8 cellular contexts compared by ENCODE assay signal in the genomic region with DNA sequence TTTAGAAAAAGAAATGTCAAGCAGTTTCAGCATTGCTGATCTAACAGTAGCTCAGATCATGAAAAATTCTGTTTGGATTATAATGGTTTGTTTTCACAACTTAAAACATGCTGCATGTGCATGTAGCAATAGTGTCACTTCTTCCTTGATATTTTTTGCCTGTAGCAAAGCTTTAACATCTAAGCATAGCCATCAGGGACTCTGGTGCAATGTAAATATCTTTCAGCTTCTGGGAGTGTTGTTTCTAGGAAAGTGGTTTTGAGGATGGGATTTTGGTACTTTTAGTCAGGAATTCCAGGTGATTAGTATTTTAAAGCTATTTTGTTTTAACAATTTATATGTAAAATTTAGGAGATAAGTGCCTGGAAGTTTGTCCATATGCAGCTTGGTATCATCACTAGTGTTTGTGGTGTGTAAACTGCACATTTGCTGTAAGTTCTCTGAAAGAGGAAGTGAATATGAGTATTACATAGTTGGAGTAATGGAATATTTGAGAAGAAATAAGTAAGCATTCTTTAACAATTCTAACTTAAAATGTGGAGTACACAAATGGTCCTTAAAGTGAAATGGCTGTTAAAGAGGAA. TPM values are rescaled to one million over a fixed set of nuclear protein-coding genes. Genes with fewer than 3 reads are reported as not detected.
DNase-seq lines count a peak whose midpoint lies in the region; ATAC-seq, FAIRE-seq and TF ChIP-seq lines count a peak whose summit lies in the region.

No MANE protein-coding gene starts in this region.

- H3K27ac Mint-ChIP-seq in activated CD8-positive, alpha-beta T cell treated with anti-CD3 and anti-CD28 coated beads for 36 hours = peak overlapping the region; percentile 94

- no peaks in the 10 kb centered on the region for H3K9me3 ChIP-seq in cardiac muscle cell (ENCODE audit: low read depth)
- H3K9me3 ChIP-seq in keratinocyte (ENCODE audit: control insufficient read depth, low read depth, low read length) = no peaks in the 10 kb centered on the region
- H3K9me3 ChIP-seq in tibial artery = no peaks in the 10 kb centered on the region

- CTCF ChIA-PET in activated CD8-positive, alpha-beta T cell treated with anti-CD3 and anti-CD28 coated beads for 36 hours (lab: Charles Lee) = interaction anchor here (0.9 to 4.5 kb wide), 6 partner anchors 23 to 322 kb away, joined by 3 to 26 read pairs (median 6); no protein-coding TSS in a partner anchor

- H3K4me2 ChIP-seq in keratinocyte (ENCODE audit: control insufficient read depth, extremely low read depth, insufficient read depth, low read depth, low read length) = peak overlapping the region; percentile 97

- peaks cover 27% of the 10 kb centered on the region for H3K36me3 Mint-ChIP-seq in activated CD8-positive, alpha-beta T cell treated with anti-CD3 and anti-CD28 coated beads for 36 hours (ENCODE audit: low read depth)

- no peak for TF ChIP-seq CTCF in cardiac muscle cell (IDR thresholded peaks at IDR 0.05; ENCODE audit: low read depth, low read length)
- TF ChIP-seq CTCF in activated CD8-positive, alpha-beta T cell treated with anti-CD3 and anti-CD28 coated beads for 36 hours (IDR thresholded peaks at IDR 0.05) = no peak
- TF ChIP-seq CTCF in keratinocyte (optimal IDR thresholded peaks at IDR 0.05 in 1 of 3, IDR thresholded peaks at IDR 0.05 in 1 of 3, conservative IDR thresholded peaks at IDR 0.05 in 1 of 3; ENCODE audit: extremely low read depth in 1 of 3, insufficient read depth in 2 of 3, low read length in 3 of 3) = no peak
- TF ChIP-seq CTCF in tibial artery (IDR thresholded peaks at IDR 0.05) = no peak

- no peaks in the 10 kb centered on the region for H3K36me3 ChIP-seq in cardiac muscle cell
- no peaks in the 10 kb centered on the region for H3K36me3 ChIP-seq in keratinocyte (ENCODE audit: control insufficient read depth in 2 of 2, extremely low read depth in 1 of 2, insufficient read depth in 2 of 2, low read length in 2 of 2)
- no peaks in the 10 kb centered on the region for H3K36me3 ChIP-seq in tibial artery

- H3K4me1 Mint-ChIP-seq in activated CD8-positive, alpha-beta T cell treated with anti-CD3 and anti-CD28 coated beads for 36 hours (ENCODE audit: low read depth) = peaks cover 50% of the 10 kb centered on the region

- DNase-seq in cardiac muscle cell (ENCODE audit: low read depth in 1 of 2, low spot score in 1 of 2) (no peak), left cardiac atrium (no peak), keratinocyte (ENCODE audit: low read depth, low spot score) (no peak), tibial artery (no peak), NCI-H2081 (lab: John Stamatoyannopoulos, UW) (no peak), GDM1 (lab: John Stamatoyannopoulos, UW) (no peak), UCSD-AML1 (lab: John Stamatoyannopoulos, UW; ENCODE audit: unreplicated experiment) (no peak)
- no peak for DNase-seq in activated CD8-positive, alpha-beta T cell treated with anti-CD3 and anti-CD28 coated beads for 36 hours

- H3K27me3 ChIP-seq in cardiac muscle cell = no peaks in the 10 kb centered on the region
- no peaks in the 10 kb centered on the region for H3K27me3 ChIP-seq in keratinocyte (ENCODE audit: control insufficient read depth, extremely low read depth, insufficient read depth, low read length)
- no peaks in the 10 kb centered on the region for H3K27me3 ChIP-seq in tibial artery

- peaks cover 82% of the 10 kb centered on the region for H3K79me2 ChIP-seq in keratinocyte (ENCODE audit: control insufficient read depth, insufficient read depth, low read length)

- no peaks in the 10 kb centered on the region for H3K9me3 Mint-ChIP-seq in activated CD8-positive, alpha-beta T cell treated with anti-CD3 and anti-CD28 coated beads for 36 hours

- no peaks in the 10 kb centered on the region for H4K20me1 ChIP-seq in keratinocyte (ENCODE audit: control insufficient read depth, extremely low read depth, insufficient read depth, low read length)

- POLR2A ChIA-PET in activated CD8-positive, alpha-beta T cell treated with anti-CD3 and anti-CD28 coated beads for 36 hours (lab: Charles Lee) = interaction anchor here (0.8 to 1.3 kb wide), 5 partner anchors 17 to 101 kb away, joined by 3 to 4 read pairs (median 3); a partner anchor contains a TSS

- FAIRE-seq in keratinocyte (lab: Jason Lieb, UNC) = no peak

- H3K4me1 ChIP-seq in cardiac muscle cell (ENCODE audit: low read depth) (peaks cover 13% of the 10 kb centered on the region), keratinocyte (ENCODE audit: control insufficient read depth, extremely low read depth, insufficient read depth, low read length) (peaks cover 21% of the 10 kb centered on the region), tibial artery (peaks cover 0 to 78% (median 32%) of the 10 kb centered on the region in 4 donors)

- H3K27ac ChIP-seq in cardiac muscle cell (peak overlapping the region; percentile 96), keratinocyte (ENCODE audit: control insufficient read depth, insufficient read depth, low read length) (peak overlapping the region; percentile 91), tibial artery (peak overlapping the region; percentile 92 to 98)

- peak overlapping the region; percentile 95 for H3K9ac ChIP-seq in keratinocyte (ENCODE audit: control insufficient read depth, extremely low read depth, insufficient read depth, low read length)

- dilution Hi-C loops in keratinocyte (cut with MboI; ENCODE audit: extremely low pct_ligation_motif_present, low sequenced_read_pairs) = no loop called here

- intact Hi-C loops in left cardiac atrium (cut with DNase I) (no loop called here), tibial artery (cut with DNase I; ENCODE audit: low total_unique reads) (no loop called here)
- intact Hi-C loops in activated CD8-positive, alpha-beta T cell treated with anti-CD3 and anti-CD28 coated beads for 36 hours (cut with micrococcal nuclease) = no loop called here

- no peaks in the 10 kb centered on the region for H3K27me3 Mint-ChIP-seq in activated CD8-positive, alpha-beta T cell treated with anti-CD3 and anti-CD28 coated beads for 36 hours

- peak overlapping the region; percentile 99 for H3K4me3 Mint-ChIP-seq in activated CD8-positive, alpha-beta T cell treated with anti-CD3 and anti-CD28 coated beads for 36 hours

- H3K9me1 ChIP-seq in keratinocyte (ENCODE audit: control insufficient read depth, extremely low read depth, insufficient read depth, low read length) = no peaks in the 10 kb centered on the region

- ATAC-seq in left cardiac atrium = no peak
- ATAC-seq in activated CD8-positive, alpha-beta T cell treated with anti-CD3 and anti-CD28 coated beads for 36 hours = no peak

- no peak overlapping the region for H2AFZ ChIP-seq in keratinocyte (ENCODE audit: control insufficient read depth, low read length)

- H3K4me3 ChIP-seq in cardiac muscle cell (peak overlapping the region; percentile 83), keratinocyte (ENCODE audit: control insufficient read depth in 2 of 3, extremely low read depth in 1 of 3, insufficient read depth in 2 of 3, low read depth in 1 of 3, low read length in 3 of 3) (peak overlapping the region; percentile 90 to 99 (median 96)), tibial artery (peak overlapping the region; percentile 94 to 98)

RNA-seq across cellular contexts. Expression of a gene that starts 1.9 kb away (rescaled TPM):
- 13.6 and 24.6 TPM in 2 replicates for total RNA-seq in cardiac muscle cell
- 6.6 and 8.5 TPM in 2 replicates for polyA plus RNA-seq in cardiac muscle cell
- total RNA-seq in left cardiac atrium = 1 to 10 TPM; 9.5 to 9.7 TPM
- total RNA-seq in activated CD8-positive, alpha-beta T cell treated with anti-CD3 and anti-CD28 coated beads for 36 hours = 10 to 100 TPM; 16.5 to 21.9 TPM
- 3.9 to 9.6 TPM (median 6.0 TPM) in 3 replicates for polyA plus RNA-seq in keratinocyte
- 11.3 TPM for polyA plus RNA-seq in keratinocyte (2011; ENCODE audit: low read depth)
- 2.2 and 3.8 TPM in 2 replicates for polyA plus RNA-seq in keratinocyte (2011; cell fraction: cytosol; rRNA removed)
- 7.0 and 7.7 TPM in 2 replicates for polyA plus RNA-seq in keratinocyte (2011; cell fraction: nucleus; rRNA removed)
- 5.3 and 8.0 TPM in 2 replicates for polyA plus RNA-seq in keratinocyte (2012; ENCODE audit: low replicate concordance)
- 2.7 to 20.0 TPM (median 10.3 TPM) in 3 replicates for polyA minus RNA-seq in keratinocyte
- 2.9 TPM for polyA minus RNA-seq in keratinocyte (2011; cell fraction: cytosol; rRNA and poly(A)+ RNA removed)
- 4.7 and 5.6 TPM in 2 replicates for polyA minus RNA-seq in keratinocyte (2011; cell fraction: nucleus; rRNA and poly(A)+ RNA removed)
